Comparison of ENCODE assay signal across 8 cellular contexts in the genomic region with DNA sequence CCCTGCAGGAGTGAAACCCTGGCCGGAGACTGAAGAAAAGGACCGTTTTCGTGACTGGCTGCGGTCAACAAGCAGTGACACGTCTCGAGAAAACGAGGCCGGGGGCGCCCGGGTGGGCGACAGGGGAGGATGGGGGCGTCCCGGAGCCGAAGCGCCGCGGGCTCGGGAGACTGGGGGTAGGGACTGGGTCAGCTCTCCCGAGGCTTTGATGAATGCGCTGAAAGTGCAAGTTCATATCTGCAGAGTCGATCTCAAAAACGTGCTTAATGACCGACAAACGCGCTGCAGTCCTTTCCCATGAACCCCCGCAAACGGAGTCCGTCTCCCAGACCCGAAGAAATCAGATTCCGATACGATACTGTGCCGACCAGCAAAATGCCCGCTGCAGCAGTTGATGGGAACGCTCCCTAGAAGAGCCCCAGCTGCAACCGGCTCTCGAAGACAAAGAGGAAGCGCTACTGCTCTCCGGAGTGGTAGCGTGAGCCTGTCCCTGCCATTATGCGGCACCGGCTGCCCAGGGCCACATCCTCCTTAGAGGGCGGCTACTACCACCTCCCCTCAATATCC. TPM values are rescaled to one million over a fixed set of nuclear protein-coding genes. Genes with fewer than 3 reads are reported as not detected.
DNase-seq lines count a peak whose midpoint lies in the region; ATAC-seq and TF ChIP-seq lines count a peak whose summit lies in the region.

No MANE protein-coding gene starts in this region.

- no peak for TF ChIP-seq POLR2A in Peyer's patch (IDR thresholded peaks at IDR 0.05)

- H3K27me3 ChIP-seq in Peyer's patch = no peaks in the 10 kb centered on the region

- H3K4me1 ChIP-seq in Peyer's patch = no peaks in the 10 kb centered on the region

- TF ChIP-seq CTCF in Peyer's patch (IDR thresholded peaks at IDR 0.05) = no peak

- no peaks in the 10 kb centered on the region for H3K36me3 ChIP-seq in Peyer's patch

- ATAC-seq in GM19328 (IDR thresholded peaks at IDR 0.05; ENCODE audit: unreplicated experiment) (peak; percentile 34), HG03457 (IDR thresholded peaks at IDR 0.05; ENCODE audit: unreplicated experiment) (peak; percentile 42)

- DNase-seq in Ammon's horn (ENCODE audit: low spot score) = peak; percentile 54
- peak; percentile 59 to 76 (median 59) for DNase-seq in Peyer's patch
- DNase-seq in activated gamma-delta T cell treated with Interleukin-2 at 50 U/mL for 16 hours = peak; percentile 17
- DNase-seq in globus pallidus (ENCODE audit: low spot score) = peak; percentile 37
- DNase-seq in nucleus accumbens (lab: John Stamatoyannopoulos, UW) = peak in 42 of 56 donors; percentile 1 to 44 (median 16)
- no peak for DNase-seq in foreskin melanocyte

- peak overlapping the region; percentile 55 to 83 (median 66) for H3K4me3 ChIP-seq in Peyer's patch

- H3K9me3 ChIP-seq in Peyer's patch = no peaks in the 10 kb centered on the region

- peak overlapping the region; percentile 63 to 80 (median 78) for H3K27ac ChIP-seq in Peyer's patch

RNA-seq across cellular contexts. Expression of gene CD99L2, which starts 0.8 kb away (rescaled TPM):
- 10 to 100 TPM; 11.9 to 32.2 (median 23.9) TPM for total RNA-seq in Peyer's patch
